ENCODE assay signal across 24 cellular contexts in genomic region chr12:114986178-114986714, GRCh38.
DNase-seq lines count a peak whose midpoint lies in the region; ATAC-seq and TF ChIP-seq lines count a peak whose summit lies in the region.
"Had no signal": no experiment of that assay in that cellular context is flagged by ENCODE, and none has a peak within 500 bp of the region (broad histone marks: within the 10 kb centered on the region; RNA-seq: fewer than 3 reads in every experiment).

No MANE protein-coding gene starts in this region.

- peak overlapping the region; percentile 18 for H2AFZ ChIP-seq in mammary epithelial cell (ENCODE audit: low read depth, low read length)

- H3K9me3 Mint-ChIP-seq in MCF 10A (ENCODE audit: unreplicated experiment) (no peaks in the 10 kb centered on the region), WTC11 (peaks cover 12% of the 10 kb centered on the region)

- no peaks in the 10 kb centered on the region for H3K79me2 ChIP-seq in mammary epithelial cell (ENCODE audit: insufficient read depth, low read length)

- H3K36me3 Mint-ChIP-seq in MCF 10A (ENCODE audit: insufficient read depth, unreplicated experiment) (no peaks in the 10 kb centered on the region), WTC11 (no peaks in the 10 kb centered on the region)
- H3K36me3 Mint-ChIP-seq: CD14-positive monocyte; CD4-positive, alpha-beta memory T cell; CD4-positive, CD25-positive, alpha-beta regulatory T cell; CD8-positive, alpha-beta memory T cell had no signal

- no peaks in the 10 kb centered on the region for H4K20me1 ChIP-seq in mammary epithelial cell (ENCODE audit: insufficient read depth, low read length)
- H4K20me1 ChIP-seq: BLaER1 had no signal

- H3K9me3 ChIP-seq in mammary epithelial cell (replicated peaks; ENCODE audit: insufficient read depth, low read length) (no peaks in the 10 kb centered on the region), HEK293 (ENCODE audit: control insufficient read depth, insufficient read depth, low read depth, low read length) (no peaks in the 10 kb centered on the region), WERI-Rb-1 (ENCODE audit: severe bottlenecking) (no peaks in the 10 kb centered on the region)
- H3K9me3 ChIP-seq: BE2C, BLaER1 had no signal

- ATAC-seq in WTC11, result no peak
- ATAC-seq: GM12878 had no signal

- dilution Hi-C loops in mammary epithelial cell (cut with HindIII; ENCODE audit: low sequenced_read_pairs), result no loop called here

- peaks cover 16% of the 10 kb centered on the region for H3K4me1 ChIP-seq in mammary epithelial cell (ENCODE audit: insufficient read depth, low read length)
- H3K4me1 ChIP-seq in HEK293 (ENCODE audit: control insufficient read depth, insufficient read depth, low read length), result no peaks in the 10 kb centered on the region
- H3K4me1 ChIP-seq: BLaER1 had no signal

- H3K36me3 ChIP-seq in mammary epithelial cell (ENCODE audit: insufficient read depth, low read length) (no peaks in the 10 kb centered on the region), HEK293 (ENCODE audit: control insufficient read depth in 2 of 2, insufficient read depth in 1 of 2, low read length in 2 of 2) (no peaks in the 10 kb centered on the region), WERI-Rb-1 (no peaks in the 10 kb centered on the region)
- H3K36me3 ChIP-seq: BE2C, BLaER1 had no signal

- intact Hi-C loops in mammary epithelial cell (cut with micrococcal nuclease), result no loop called here
- intact Hi-C loops in MCF 10A (cut with micrococcal nuclease), result no loop called here

- H3K27me3 ChIP-seq in mammary epithelial cell (ENCODE audit: insufficient read depth, low read length) (no peaks in the 10 kb centered on the region), WERI-Rb-1 (ENCODE audit: insufficient read depth, low read depth, severe bottlenecking) (peaks cover 4% of the 10 kb centered on the region)
- H3K27me3 ChIP-seq: BE2C, BLaER1 had no signal

- H3K27ac ChIP-seq in mammary epithelial cell (ENCODE audit: insufficient read depth, low read depth, low read length) (no peak overlapping the region), HEK293 (ENCODE audit: extremely low read depth, low read depth, low read length) (no peak overlapping the region), WERI-Rb-1 (no peak overlapping the region)
- H3K27ac ChIP-seq: BLaER1 had no signal

- TF ChIP-seq CTCF in mammary epithelial cell (conservative IDR thresholded peaks at IDR 0.05 in 1 of 2, IDR thresholded peaks at IDR 0.05 in 1 of 2; ENCODE audit: extremely low read depth in 1 of 2, insufficient read depth in 1 of 2, low read depth in 1 of 2, low read length in 2 of 2), result no peak
- no peak for TF ChIP-seq CTCF in MCF 10A (IDR thresholded peaks at IDR 0.05; ENCODE audit: unreplicated experiment)
- no peak for TF ChIP-seq CTCF in HEK293 (tag by site-specific recombination; IDR thresholded peaks at IDR 0.05)
- no peak for TF ChIP-seq CTCF in WTC11 (IDR thresholded peaks at IDR 0.05)
- TF ChIP-seq CTCF in WERI-Rb-1 (IDR thresholded peaks at IDR 0.05; ENCODE audit: low read depth, low read length), result no peak

- H3K9ac ChIP-seq in mammary epithelial cell (ENCODE audit: insufficient read depth, low read length), result no peak overlapping the region
- H3K9ac ChIP-seq: BLaER1 had no signal

- H3K4me3 ChIP-seq in mammary epithelial cell (replicated peaks in 1 of 3; ENCODE audit: insufficient read depth in 1 of 3, low read depth in 2 of 3, low read length in 3 of 3), result no peak overlapping the region
- no peak overlapping the region for H3K4me3 ChIP-seq in HEK293 (ENCODE audit: low read depth, low read length)
- no peak overlapping the region for H3K4me3 ChIP-seq in WERI-Rb-1 (ENCODE audit: low read depth, low read length)
- H3K4me3 ChIP-seq: BLaER1, GM12878 had no signal

- H3K27ac Mint-ChIP-seq in MCF 10A (ENCODE audit: low read depth, unreplicated experiment) (no peak overlapping the region), WTC11 (no peak overlapping the region)
- H3K27ac Mint-ChIP-seq: CD4-positive, alpha-beta memory T cell; CD4-positive, CD25-positive, alpha-beta regulatory T cell; CD8-positive, alpha-beta memory T cell had no signal

- in situ Hi-C loops in mammary epithelial cell (cut with MboI; ENCODE audit: low sequenced_read_pairs in 2 of 2), result no loop called here

- no peaks in the 10 kb centered on the region for H3K4me1 Mint-ChIP-seq in MCF 10A (ENCODE audit: insufficient read depth, unreplicated experiment)
- H3K4me1 Mint-ChIP-seq in WTC11, result peaks cover 8% of the 10 kb centered on the region
- H3K4me1 Mint-ChIP-seq: CD14-positive monocyte; CD4-positive, alpha-beta memory T cell; CD4-positive, CD25-positive, alpha-beta regulatory T cell; CD8-positive, alpha-beta memory T cell had no signal

- no peaks in the 10 kb centered on the region for H3K27me3 Mint-ChIP-seq in MCF 10A (ENCODE audit: insufficient read depth, unreplicated experiment)
- H3K27me3 Mint-ChIP-seq in WTC11 (ENCODE audit: low read depth), result peaks cover 9% of the 10 kb centered on the region
- H3K27me3 Mint-ChIP-seq: CD4-positive, alpha-beta memory T cell; CD4-positive, CD25-positive, alpha-beta regulatory T cell; CD8-positive, alpha-beta memory T cell had no signal

- POLR2A ChIA-PET in MCF 10A (lab: Yijun Ruan, JAX), result no interaction called here
- POLR2A ChIA-PET in HEK293 (lab: Yijun Ruan, JAX), result no interaction called here
- POLR2A ChIA-PET in WTC11 (lab: Charles Lee), result no interaction called here

- CTCF ChIA-PET in mammary epithelial cell (lab: Charles Lee; ENCODE audit: low non-redundant PET), result no interaction called here
- CTCF ChIA-PET in MCF 10A (lab: Yijun Ruan, JAX), result no interaction called here
- CTCF ChIA-PET in HEK293 (lab: Yijun Ruan, JAX), result interaction anchor here (0.7 kb wide), 1 partner anchor 20 kb away, joined by 3 read pairs; no protein-coding TSS in a partner anchor
- CTCF ChIA-PET in WTC11 (lab: Charles Lee), result no interaction called here

- no TSS peak for BruUV-seq in mammary epithelial cell (replicated peaks; lab: Mats Ljungman, UMichigan)
- BruUV-seq in MCF 10A (replicated peaks; lab: Mats Ljungman, UMichigan), result no TSS peak

- DNase-seq in mammary epithelial cell (no peak), MCF 10A (ENCODE audit: unreplicated experiment) (no peak), WTC11 (ENCODE audit: low spot score) (no peak), WERI-Rb-1 (no peak)
- no peak for DNase-seq in stimulated activated CD4-positive, alpha-beta T cell treated with anti-CD3 and anti-CD28 coated beads, Interleukin-2, amount 100 ng/mL, for 24 hours
- DNase-seq: 8988T; ACHN; BE2C; C1 segment of cervical spinal cord; CD4-positive, alpha-beta memory T cell; CD4-positive, CD25-positive, alpha-beta regulatory T cell; CD8-positive, alpha-beta memory T cell; COR-L47; DMS 273 treated with DMSO at 0.1 percent for 48 hours; DMS153; DMS53; DMS79; DND-41; EL; GDM1 had no signal

- H3K4me2 ChIP-seq in mammary epithelial cell (ENCODE audit: insufficient read depth, low read depth, low read length), result no peak overlapping the region
- H3K4me2 ChIP-seq: BLaER1 had no signal

- H3K4me3 Mint-ChIP-seq in MCF 10A (ENCODE audit: unreplicated experiment), result no peak overlapping the region
- no peak overlapping the region for H3K4me3 Mint-ChIP-seq in WTC11
- H3K4me3 Mint-ChIP-seq: CD14-positive monocyte; CD4-positive, alpha-beta memory T cell; CD4-positive, CD25-positive, alpha-beta regulatory T cell; CD8-positive, alpha-beta memory T cell had no signal

TF ChIP-seq in HEK293, 187 proteins besides CTCF, POLR2A, EP300 and RAD21:
- TF ChIP-seq ZNF398 (tag by site-specific recombination; IDR thresholded peaks at IDR 0.05), result 0 out of 2 replicates have a peak, but pooled peaks have one; percentile 19
- no peak for TF ChIP-seq MZF1 (tag by site-specific recombination; IDR thresholded peaks at IDR 0.05; ENCODE audit: borderline replicate concordance)
- TF ChIP-seq ZNF121 (tag by site-specific recombination; IDR thresholded peaks at IDR 0.05), result no peak
- TF ChIP-seq ZNF366 (tag by site-specific recombination; conservative IDR thresholded peaks at IDR 0.05), result peak; percentile 93
- TF ChIP-seq PRDM1 (tag by site-specific recombination; IDR thresholded peaks at IDR 0.05), result peak; percentile 97

TF ChIP-seq in WTC11, 78 proteins besides CTCF, POLR2A, EP300 and RAD21 (continues in another document):
- no peak for TF ChIP-seq ZNF532 (CRISPR knock-in tag; IDR thresholded peaks at IDR 0.05; ENCODE audit: borderline replicate concordance)
- TF ChIP-seq, protein P1, sequence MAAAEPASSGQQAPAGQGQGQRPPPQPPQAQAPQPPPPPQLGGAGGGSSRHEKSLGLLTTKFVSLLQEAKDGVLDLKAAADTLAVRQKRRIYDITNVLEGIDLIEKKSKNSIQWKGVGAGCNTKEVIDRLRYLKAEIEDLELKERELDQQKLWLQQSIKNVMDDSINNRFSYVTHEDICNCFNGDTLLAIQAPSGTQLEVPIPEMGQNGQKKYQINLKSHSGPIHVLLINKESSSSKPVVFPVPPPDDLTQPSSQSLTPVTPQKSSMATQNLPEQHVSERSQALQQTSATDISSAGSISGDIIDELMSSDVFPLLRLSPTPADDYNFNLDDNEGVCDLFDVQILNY (CRISPR knock-in tag; IDR thresholded peaks at IDR 0.05), result no peak
